ENCODE assay signal across 15 cellular contexts in the genomic region with DNA sequence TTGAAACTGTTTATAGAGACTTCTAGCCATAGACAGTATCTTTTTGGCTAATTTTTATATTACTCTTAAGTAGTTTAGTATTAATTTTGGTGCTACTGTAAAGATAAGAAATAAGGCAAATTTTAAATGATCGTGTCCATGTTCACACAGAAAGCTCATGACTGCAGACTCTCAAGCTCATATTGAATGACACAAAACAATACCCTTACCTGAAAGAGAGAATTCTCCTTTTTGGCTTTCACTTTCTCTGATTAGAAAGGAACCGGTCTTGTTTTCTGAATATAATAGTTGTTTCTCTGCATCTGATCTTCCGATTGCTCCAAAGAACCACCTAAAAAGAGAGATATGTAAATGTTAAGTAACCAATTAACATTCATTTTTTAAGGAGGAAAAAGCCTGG. TPM values are rescaled to one million over a fixed set of nuclear protein-coding genes. Genes with fewer than 3 reads are reported as not detected.
A peak's percentile ranks its signal among the peaks of the same experiment; 100 is the strongest.
DNase-seq lines count a peak whose midpoint lies in the region; ATAC-seq and TF ChIP-seq lines count a peak whose summit lies in the region.
"Had no signal": no experiment of that assay in that cellular context is flagged by ENCODE, and none has a peak within 500 bp of the region (broad histone marks: within the 10 kb centered on the region; RNA-seq: fewer than 3 reads in every experiment).

No MANE protein-coding gene starts in this region.

- no peak for DNase-seq in NCI-H1417 treated with DMSO at 0.1 percent for 48 hours (lab: John Stamatoyannopoulos, UW)
- DNase-seq in NCI-H1048 (lab: John Stamatoyannopoulos, UW): no peak
- no peak for DNase-seq in 8988T
- DNase-seq in type B pancreatic cell (ENCODE audit: extremely low spot score, unreplicated experiment): no peak
- DNase-seq: activated B cell treated with CpG ODN at 0.5 μM for 24 hours; activated T-cell treated with anti-CD3 and anti-CD28 coated beads, Interleukin-2, amount 50 U/mL, for 1 hour; effector CD8-positive, alpha-beta T cell; H7; kidney glomerular epithelial cell; naive B cell; stomach had no signal

- peaks cover 3% of the 10 kb centered on the region for H3K36me3 Mint-ChIP-seq in type B pancreatic cell
- H3K36me3 Mint-ChIP-seq: naive B cell had no signal

- no peak for TF ChIP-seq CTCF in type B pancreatic cell (conservative IDR thresholded peaks at IDR 0.05)

- no peaks in the 10 kb centered on the region for H3K27me3 Mint-ChIP-seq in type B pancreatic cell
- H3K27me3 Mint-ChIP-seq: activated B cell treated with CpG ODN at 0.5 μM for 24 hours had no signal

- ATAC-seq in GM18520 (IDR thresholded peaks at IDR 0.05; ENCODE audit: unreplicated experiment): peak; percentile 71
- ATAC-seq in GM21360 (IDR thresholded peaks at IDR 0.05; ENCODE audit: unreplicated experiment): peak; percentile 92
- peak; percentile 99 for ATAC-seq in HG02885 (IDR thresholded peaks at IDR 0.05; ENCODE audit: poor library complexity, unreplicated experiment)
- ATAC-seq in HG03460 (IDR thresholded peaks at IDR 0.05; ENCODE audit: unreplicated experiment): peak; percentile 83

- no peak overlapping the region for H3K4me3 Mint-ChIP-seq in type B pancreatic cell
- H3K4me3 Mint-ChIP-seq: activated B cell treated with CpG ODN at 0.5 μM for 24 hours, naive B cell had no signal

- no peaks in the 10 kb centered on the region for H3K9me3 Mint-ChIP-seq in type B pancreatic cell
- H3K9me3 Mint-ChIP-seq: activated B cell treated with CpG ODN at 0.5 μM for 24 hours had no signal

- H3K27ac Mint-ChIP-seq in type B pancreatic cell: no peak overlapping the region
- H3K27ac Mint-ChIP-seq: activated B cell treated with CpG ODN at 0.5 μM for 24 hours, naive B cell had no signal

- H3K4me1 Mint-ChIP-seq in type B pancreatic cell (ENCODE audit: unreplicated experiment): peaks cover 13% of the 10 kb centered on the region

RNA-seq across cellular contexts. Expression of gene FRK, which starts 57.0 kb away (rescaled TPM):
- total RNA-seq in type B pancreatic cell (ENCODE audit: low replicate concordance): 6.2 and 13.2 TPM in 2 replicates
